Comparison of ENCODE assay signal across 16 cellular contexts in genomic region chr6:57130784-57131183, GRCh38. TPM values are rescaled to one million over a fixed set of nuclear protein-coding genes. Genes with fewer than 3 reads are reported as not detected.
A peak's percentile ranks its signal among the peaks of the same experiment; 100 is the strongest.
DNase-seq lines count a peak whose midpoint lies in the region; ATAC-seq, FAIRE-seq and TF ChIP-seq lines count a peak whose summit lies in the region.
"Had no signal": no experiment of that assay in that cellular context is flagged by ENCODE, and none has a peak within 500 bp of the region (broad histone marks: within the 10 kb centered on the region; RNA-seq: fewer than 3 reads in every experiment).

No MANE protein-coding gene starts in this region.

- H2BK5ac ChIP-seq in mesenchymal stem cell (ENCODE audit: low read depth, low read length, poor library complexity, severe bottlenecking): no peak overlapping the region

- H3K27ac Mint-ChIP-seq in CD8-positive, alpha-beta memory T cell: no peak overlapping the region
- H3K27ac Mint-ChIP-seq: CD4-positive, alpha-beta memory T cell; IgD-negative memory B cell had no signal

- H3K18ac ChIP-seq in mesenchymal stem cell (ENCODE audit: low read depth in 1 of 2, low read length in 2 of 2): no peak overlapping the region

- DNase-seq in AG04450 (ENCODE audit: low read depth, low spot score): no peak
- no peak for DNase-seq in GM12891 (ENCODE audit: insufficient read length, low spot score)
- peak; percentile 38 for DNase-seq in myocyte (ENCODE audit: low read depth)
- DNase-seq in nucleus accumbens (lab: John Stamatoyannopoulos, UW): no peak
- no peak for DNase-seq in mesenchymal stem cell
- DNase-seq in CD8-positive, alpha-beta memory T cell: no peak
- DNase-seq: CD4-positive, alpha-beta memory T cell; Kasumi-1; NCI-H1105; NCI-H1694; NCI-H2107; NCI-H2227 treated with DMSO at 0.1 percent for 48 hours; NCI-H526 had no signal

- H3K14ac ChIP-seq in mesenchymal stem cell (ENCODE audit: low read length in 2 of 2): no peak overlapping the region

- H3K79me1 ChIP-seq in mesenchymal stem cell (replicated peaks; ENCODE audit: low read length, poor library complexity, severe bottlenecking): peaks cover 11% of the 10 kb centered on the region

- no peak overlapping the region for H4K8ac ChIP-seq in mesenchymal stem cell (ENCODE audit: low read length)

- POLR2A ChIA-PET in AG04450 (lab: Yijun Ruan, JAX): no interaction called here
- POLR2A ChIA-PET in CD8-positive, alpha-beta memory T cell (lab: Charles Lee): no interaction called here

- no peak for TF ChIP-seq POLR2A in GM12891 (IDR thresholded peaks at IDR 0.05; ENCODE audit: low read depth, low read length)

- H3K23ac ChIP-seq in mesenchymal stem cell (ENCODE audit: low read length in 2 of 2): no peak overlapping the region

- H3K36me3 ChIP-seq in mesenchymal stem cell (ENCODE audit: control insufficient read depth in 1 of 2, insufficient read depth in 2 of 2, low read depth in 1 of 2, low read length in 2 of 2): peaks cover 4 to 57% of the 10 kb centered on the region in 2 experiments
- peaks cover 14% of the 10 kb centered on the region for H3K36me3 ChIP-seq in CD8-positive, alpha-beta memory T cell (ENCODE audit: insufficient read depth, low read length)

- H3K27ac ChIP-seq in AG04450 (ENCODE audit: low read depth, low read length) (no peak overlapping the region), mesenchymal stem cell (ENCODE audit: low read length, poor library complexity, severe bottlenecking) (no peak overlapping the region)
- no peak overlapping the region for H3K27ac ChIP-seq in CD8-positive, alpha-beta memory T cell (ENCODE audit: low read depth, low read length)

- peaks cover 5 to 70% (median 21%) of the 10 kb centered on the region in 3 donors for H3K36me3 Mint-ChIP-seq in CD8-positive, alpha-beta memory T cell

- H3K27me3 ChIP-seq in AG04450 (ENCODE audit: control insufficient read depth, insufficient read depth, low read length) (no peaks in the 10 kb centered on the region), mesenchymal stem cell (ENCODE audit: control insufficient read depth in 1 of 2, insufficient read depth in 1 of 2, low read length in 2 of 2) (no peaks in the 10 kb centered on the region)
- H3K27me3 ChIP-seq in CD8-positive, alpha-beta memory T cell (ENCODE audit: insufficient read depth, low read length, poor library complexity, severe bottlenecking): no peaks in the 10 kb centered on the region

- no peak overlapping the region for H2BK15ac ChIP-seq in mesenchymal stem cell (ENCODE audit: low read depth, poor library complexity, severe bottlenecking)

- no peaks in the 10 kb centered on the region for H3K9me3 Mint-ChIP-seq in CD8-positive, alpha-beta memory T cell
- H3K9me3 Mint-ChIP-seq: CD4-positive, alpha-beta memory T cell; IgD-negative memory B cell had no signal

- H2AK5ac ChIP-seq in mesenchymal stem cell (ENCODE audit: low read length, severe bottlenecking): no peak overlapping the region

- peaks cover 2% of the 10 kb centered on the region in 3 donors for H3K4me1 Mint-ChIP-seq in CD8-positive, alpha-beta memory T cell

- peak; percentile 20 for FAIRE-seq in GM12891 (lab: Jason Lieb, UNC)

- no peaks in the 10 kb centered on the region for H3K4me1 ChIP-seq in mesenchymal stem cell (ENCODE audit: control insufficient read depth, insufficient read depth, low read depth, low read length)
- H3K4me1 ChIP-seq in CD8-positive, alpha-beta memory T cell (ENCODE audit: insufficient read depth, low read length): no peaks in the 10 kb centered on the region

- H4K91ac ChIP-seq in mesenchymal stem cell (ENCODE audit: low read length): no peak overlapping the region

- H3K9ac ChIP-seq in mesenchymal stem cell (ENCODE audit: low read length): no peak overlapping the region

- ATAC-seq in SK-N-SH treated with all-trans-retinoic acid at 6 μM for 48 hours: peak; percentile 37; the same call in 2 of the 3 replicates

- H3K4ac ChIP-seq in mesenchymal stem cell (ENCODE audit: low read depth in 1 of 2, low read length in 2 of 2): no peak overlapping the region

- H3K9me3 ChIP-seq in AG04450 (ENCODE audit: control insufficient read depth, insufficient read depth, low read length): no peaks in the 10 kb centered on the region
- no peaks in the 10 kb centered on the region for H3K9me3 ChIP-seq in mesenchymal stem cell (ENCODE audit: control insufficient read depth, low read length)
- H3K9me3 ChIP-seq in CD8-positive, alpha-beta memory T cell (ENCODE audit: low read length): no peaks in the 10 kb centered on the region
- H3K9me3 ChIP-seq: HAP-1 had no signal

- H2BK12ac ChIP-seq in mesenchymal stem cell (ENCODE audit: low read length in 2 of 2): no peak overlapping the region

- TF ChIP-seq CTCF in AG04450 (IDR thresholded peaks at IDR 0.05; ENCODE audit: low read depth, low read length): peak; percentile 14; the same call in 1 of the 2 replicates

- no peak overlapping the region for H3K4me3 ChIP-seq in AG04450 (ENCODE audit: low read depth, low read length)
- H3K4me3 ChIP-seq in mesenchymal stem cell (ENCODE audit: insufficient read depth in 1 of 2, low read depth in 1 of 2, low read length in 2 of 2): no peak overlapping the region
- H3K4me3 ChIP-seq in CD8-positive, alpha-beta memory T cell (ENCODE audit: low read length): no peak overlapping the region
- H3K4me3 ChIP-seq: HAP-1 had no signal

- no peak overlapping the region for H3K4me2 ChIP-seq in mesenchymal stem cell (ENCODE audit: low read length, poor library complexity, severe bottlenecking)

- H2BK120ac ChIP-seq in mesenchymal stem cell (ENCODE audit: low read depth, low read length): no peak overlapping the region

- H3K4me3 Mint-ChIP-seq in CD8-positive, alpha-beta memory T cell: no peak overlapping the region
- H3K4me3 Mint-ChIP-seq: CD4-positive, alpha-beta memory T cell; IgD-negative memory B cell had no signal

- no peak overlapping the region for H2AFZ ChIP-seq in mesenchymal stem cell (ENCODE audit: low read depth, low read length)

- H3K27me3 Mint-ChIP-seq in CD8-positive, alpha-beta memory T cell: no peaks in the 10 kb centered on the region
- H3K27me3 Mint-ChIP-seq: CD4-positive, alpha-beta memory T cell; IgD-negative memory B cell had no signal

- CTCF ChIA-PET in AG04450 (lab: Charles Lee): interaction anchor here (0.6 to 1.8 kb wide), 6 partner anchors 60 to 238 kb away, joined by 3 to 6 read pairs (median 3); no protein-coding TSS in a partner anchor
- CTCF ChIA-PET in CD8-positive, alpha-beta memory T cell (lab: Charles Lee): interaction anchor here (0.8 to 1.5 kb wide), 3 partner anchors 185 to 229 kb away, joined by 3 read pairs; no protein-coding TSS in a partner anchor

TF ChIP-seq in GM12891, 5 proteins besides CTCF, POLR2A, EP300 and RAD21:
- TF ChIP-seq SPI1 (IDR thresholded peaks at IDR 0.05; ENCODE audit: low read depth, low read length): no peak
- TF ChIP-seq TAF1 (IDR thresholded peaks at IDR 0.05; ENCODE audit: low read depth, low read length): no peak
- no peak for TF ChIP-seq PAX5 (IDR thresholded peaks at IDR 0.05; ENCODE audit: insufficient read depth, low read length, severe bottlenecking)
- no peak for TF ChIP-seq POLR2AphosphoS5 (IDR thresholded peaks at IDR 0.05; ENCODE audit: low read depth, low read length)

TF ChIP-seq in SK-N-SH treated with all-trans-retinoic acid at 6 μM for 48 hours, 23 proteins besides CTCF, POLR2A, EP300 and RAD21:
- TF ChIP-seq ZC3H10 (CRISPR knock-in tag; IDR thresholded peaks at IDR 0.05) (no peak), ARNTL (CRISPR knock-in tag; IDR thresholded peaks at IDR 0.05; ENCODE audit: borderline replicate concordance, low read depth) (no peak), CREB5 (CRISPR knock-in tag; IDR thresholded peaks at IDR 0.05; ENCODE audit: low read depth) (no peak), ZNF8 (CRISPR knock-in tag; IDR thresholded peaks at IDR 0.05) (no peak), CSRNP3 (CRISPR knock-in tag; IDR thresholded peaks at IDR 0.05) (no peak), BACH2 (CRISPR knock-in tag; IDR thresholded peaks at IDR 0.05; ENCODE audit: borderline replicate concordance) (no peak), ISL1 (CRISPR knock-in tag; IDR thresholded peaks at IDR 0.05) (no peak), RARB (CRISPR knock-in tag; IDR thresholded peaks at IDR 0.05) (no peak)

RNA-seq across cellular contexts. Expression of gene ZNF451, which starts 40.8 kb away (rescaled TPM):
- 24.3 and 31.6 TPM in 2 replicates for polyA plus RNA-seq in AG04450 (2011; rRNA removed)
- 45.1 and 73.3 TPM in 2 replicates for polyA minus RNA-seq in AG04450 (2011; rRNA and poly(A)+ RNA removed)
- 9.5 TPM for polyA plus RNA-seq in GM12891 (2012; ENCODE audit: low read depth, missing spikeins)
- 56.7 and 57.3 TPM in 2 replicates for total RNA-seq in myocyte
- 11.4 TPM for polyA plus RNA-seq in myocyte (2012)
- polyA plus RNA-seq in mesenchymal stem cell (2013, experiment 1 of 2): 13.2 TPM
- polyA plus RNA-seq in mesenchymal stem cell (2013, experiment 2 of 2): 13.0 TPM
- total RNA-seq in CD8-positive, alpha-beta memory T cell: 10 to 100 TPM; 47.4 to 48.7 TPM
- polyA plus RNA-seq in CD8-positive, alpha-beta memory T cell: 22.1 TPM

RNA-seq across cellular contexts. Expression of gene BAG2, which starts 41.3 kb away (rescaled TPM):
- 29.0 and 43.4 TPM in 2 replicates for polyA plus RNA-seq in AG04450 (2011; rRNA removed)
- 11.1 and 20.5 TPM in 2 replicates for polyA minus RNA-seq in AG04450 (2011; rRNA and poly(A)+ RNA removed)
- 4.5 TPM for polyA plus RNA-seq in GM12891 (2012; ENCODE audit: low read depth, missing spikeins)
- total RNA-seq in myocyte: 39.5 and 50.5 TPM in 2 replicates
- 7.4 TPM for polyA plus RNA-seq in myocyte (2012)
- polyA plus RNA-seq in mesenchymal stem cell (2013, experiment 1 of 2): 5.6 TPM
- 5.8 TPM for polyA plus RNA-seq in mesenchymal stem cell (2013, experiment 2 of 2)
- 10 to 100 TPM; 10.2 to 10.4 TPM for total RNA-seq in CD8-positive, alpha-beta memory T cell
- 2.3 TPM for polyA plus RNA-seq in CD8-positive, alpha-beta memory T cell
